Comparison of ENCODE assay signal across 1 cellular context in genomic region chr21:36980280-36981048, GRCh38.
TF ChIP-seq lines count a peak whose summit lies in the region.

No MANE protein-coding gene starts in this region.

TF ChIP-seq in IMR-90, 13 proteins besides CTCF, POLR2A, EP300 and RAD21:
- TF ChIP-seq, protein P1, sequence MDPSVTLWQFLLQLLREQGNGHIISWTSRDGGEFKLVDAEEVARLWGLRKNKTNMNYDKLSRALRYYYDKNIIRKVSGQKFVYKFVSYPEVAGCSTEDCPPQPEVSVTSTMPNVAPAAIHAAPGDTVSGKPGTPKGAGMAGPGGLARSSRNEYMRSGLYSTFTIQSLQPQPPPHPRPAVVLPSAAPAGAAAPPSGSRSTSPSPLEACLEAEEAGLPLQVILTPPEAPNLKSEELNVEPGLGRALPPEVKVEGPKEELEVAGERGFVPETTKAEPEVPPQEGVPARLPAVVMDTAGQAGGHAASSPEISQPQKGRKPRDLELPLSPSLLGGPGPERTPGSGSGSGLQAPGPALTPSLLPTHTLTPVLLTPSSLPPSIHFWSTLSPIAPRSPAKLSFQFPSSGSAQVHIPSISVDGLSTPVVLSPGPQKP (IDR thresholded peaks at IDR 0.05; ENCODE audit: borderline replicate concordance, low read depth, low read length), result no peak
- TF ChIP-seq RFX5 (IDR thresholded peaks at IDR 0.05; ENCODE audit: low read depth, low read length) (no peak), MXI1 (IDR thresholded peaks at IDR 0.05; ENCODE audit: borderline replicate concordance, low read depth, low read length) (no peak), CHD1 (IDR thresholded peaks at IDR 0.05; ENCODE audit: low read depth, low read length) (no peak), RCOR1 (IDR thresholded peaks at IDR 0.05; ENCODE audit: insufficient replicate concordance, low read length) (no peak), MAZ (IDR thresholded peaks at IDR 0.05; ENCODE audit: borderline replicate concordance, low read depth, low read length) (no peak), MAFK (IDR thresholded peaks at IDR 0.05; ENCODE audit: low read depth, low read length) (no peak), FOS (IDR thresholded peaks at IDR 0.05; ENCODE audit: low read depth, low read length) (no peak)
